Comparison of ENCODE assay signal across 17 cellular contexts in the genomic region with DNA sequence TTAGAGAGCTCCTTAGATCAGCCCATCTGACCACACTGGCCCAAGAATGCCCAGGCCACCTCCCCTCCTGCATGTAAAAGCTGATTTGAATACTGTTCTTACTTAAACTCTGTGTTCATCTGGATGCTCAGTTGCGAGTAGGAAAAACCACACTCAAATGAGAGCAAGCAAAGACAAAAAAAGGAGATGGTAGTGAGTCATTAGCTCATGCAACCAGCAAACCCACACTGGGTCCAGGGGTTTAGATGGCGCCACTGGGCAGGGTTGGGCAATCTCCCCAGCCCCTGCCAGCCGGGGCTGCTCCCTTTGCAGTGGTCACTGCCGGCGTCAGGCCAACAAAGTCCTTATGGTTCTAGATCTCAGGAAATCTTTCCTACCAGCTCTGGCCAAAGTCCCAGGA. TPM values are rescaled to one million over a fixed set of nuclear protein-coding genes. Genes with fewer than 3 reads are reported as not detected.
A peak's percentile ranks its signal among the peaks of the same experiment; 100 is the strongest.
DNase-seq lines count a peak whose midpoint lies in the region; FAIRE-seq and TF ChIP-seq lines count a peak whose summit lies in the region.
"Had no signal": no experiment of that assay in that cellular context is flagged by ENCODE, and none has a peak within 500 bp of the region (broad histone marks: within the 10 kb centered on the region; RNA-seq: fewer than 3 reads in every experiment).

No MANE protein-coding gene starts in this region.

- H3K79me2 ChIP-seq in smooth muscle cell (ENCODE audit: low read depth): peaks cover 29% of the 10 kb centered on the region

- 33% methylated on average over 5 of the region's 5 CpGs for WGBS in smooth muscle cell (ENCODE audit: low lambda C conversion rate)
- WGBS in testis, 2 donors: 90 to 100% methylated on average over 3 to 5 of the region's 5 CpGs

- H3K9me3 ChIP-seq in smooth muscle cell (replicated peaks; ENCODE audit: low read depth) (no peaks in the 10 kb centered on the region), testis (no peaks in the 10 kb centered on the region)
- H3K9me3 ChIP-seq: BE2C had no signal

- H3K27ac ChIP-seq in smooth muscle cell (ENCODE audit: low read depth): peak overlapping the region; percentile 97
- no peak overlapping the region for H3K27ac ChIP-seq in testis
- H3K27ac ChIP-seq: ascending aorta had no signal

- H3K4me3 ChIP-seq in fibroblast of mammary gland (ENCODE audit: control insufficient read depth, low read depth, low read length) (no peak overlapping the region), smooth muscle cell (no peak overlapping the region), testis (no peak overlapping the region)
- H3K4me3 ChIP-seq: ascending aorta had no signal

- H4K20me1 ChIP-seq in smooth muscle cell (ENCODE audit: low read depth): no peaks in the 10 kb centered on the region

- H3K27me3 ChIP-seq in smooth muscle cell (ENCODE audit: low read depth) (no peaks in the 10 kb centered on the region), testis (no peaks in the 10 kb centered on the region)
- H3K27me3 ChIP-seq: ascending aorta, BE2C had no signal

- H3F3A ChIP-seq in smooth muscle cell (ENCODE audit: low read depth): peaks cover 21% of the 10 kb centered on the region

- in situ Hi-C loops in ACHN (cut with HindIII; ENCODE audit: low pct_ligation_motif_present, low pct_unique_long_range_greater_than_20kb, low sequenced_read_pairs): no loop called here

- H3K36me3 ChIP-seq in smooth muscle cell (ENCODE audit: low read depth): peaks cover 5% of the 10 kb centered on the region
- H3K36me3 ChIP-seq in testis (ENCODE audit: low read depth, missing control alignments): no peaks in the 10 kb centered on the region
- H3K36me3 ChIP-seq: ascending aorta, BE2C had no signal

- peak; percentile 65 for FAIRE-seq in RCC 7860 (lab: Jason Lieb, UNC)

- peak overlapping the region; percentile 34 for H3K4me2 ChIP-seq in smooth muscle cell

- H3K9ac ChIP-seq in smooth muscle cell (ENCODE audit: low read depth): no peak overlapping the region

- H2AFZ ChIP-seq in smooth muscle cell (ENCODE audit: low read depth): no peak overlapping the region

- intact Hi-C loops in testis (cut with DNase I; ENCODE audit: low total_unique reads): no loop called here

- DNase-seq in EH (ENCODE audit: low read depth) (peak; percentile 36), RCC 7860 (ENCODE audit: low spot score) (peak; percentile 35), fibroblast of mammary gland (ENCODE audit: low read depth) (peak; percentile 24), smooth muscle cell (lab: John Stamatoyannopoulos, UW; ENCODE audit: unreplicated experiment) (no peak), testis (no peak), ACHN (no peak), A172 (ENCODE audit: low spot score) (no peak), foreskin melanocyte (no peak)
- DNase-seq: activated gamma-delta T cell; BE2C; H9; left ventricle myocardium superior; natural killer cell; NCI-H1092; NCI-H2227 treated with DMSO at 0.1 percent for 48 hours; stimulated activated CD4-positive, alpha-beta T cell treated with anti-CD3 and anti-CD28 coated beads, Interleukin-2, amount 100 ng/mL, for 24 hours had no signal

- TF ChIP-seq CTCF in fibroblast of mammary gland (conservative IDR thresholded peaks at IDR 0.05; ENCODE audit: control insufficient read depth, insufficient read depth, low read depth, low read length) (no peak), smooth muscle cell (IDR thresholded peaks at IDR 0.05; ENCODE audit: borderline replicate concordance, insufficient read depth, poor library complexity, severe bottlenecking) (no peak), testis (IDR thresholded peaks at IDR 0.05) (no peak)

- H3K4me1 ChIP-seq in smooth muscle cell (ENCODE audit: low read depth): peaks cover 17% of the 10 kb centered on the region
- no peaks in the 10 kb centered on the region for H3K4me1 ChIP-seq in testis

- TF ChIP-seq POLR2A in testis (IDR thresholded peaks at IDR 0.05): no peak

RNA-seq across cellular contexts. Expression of gene TSPAN15, which starts 32.7 kb away (rescaled TPM):
- total RNA-seq in smooth muscle cell (113 and 145 TPM in 2 replicates), testis (10 to 100 TPM; 35.3 to 37.5 TPM)
- polyA plus RNA-seq in smooth muscle cell (144 and 249 TPM in 2 replicates), testis (ENCODE audit: insufficient read depth, low read depth, low replicate concordance) (29.7 TPM)
- total RNA-seq in A172 (2014; rRNA removed; shearing (Covaris generic)): 13.6 and 18.7 TPM in 2 replicates

Comparison
In these comparisons a context has a peak if more than half of its experiments do, and no peak if none do; other contexts are left out.
1. DNase-seq: peak in EH (single experiment), RCC 7860 (single experiment) and fibroblast of mammary gland (single experiment); none in smooth muscle cell (single experiment), testis (single experiment), ACHN (single experiment), A172 (single experiment) and foreskin melanocyte (single experiment).